7 cellular contexts compared by ENCODE assay signal in the genomic region with DNA sequence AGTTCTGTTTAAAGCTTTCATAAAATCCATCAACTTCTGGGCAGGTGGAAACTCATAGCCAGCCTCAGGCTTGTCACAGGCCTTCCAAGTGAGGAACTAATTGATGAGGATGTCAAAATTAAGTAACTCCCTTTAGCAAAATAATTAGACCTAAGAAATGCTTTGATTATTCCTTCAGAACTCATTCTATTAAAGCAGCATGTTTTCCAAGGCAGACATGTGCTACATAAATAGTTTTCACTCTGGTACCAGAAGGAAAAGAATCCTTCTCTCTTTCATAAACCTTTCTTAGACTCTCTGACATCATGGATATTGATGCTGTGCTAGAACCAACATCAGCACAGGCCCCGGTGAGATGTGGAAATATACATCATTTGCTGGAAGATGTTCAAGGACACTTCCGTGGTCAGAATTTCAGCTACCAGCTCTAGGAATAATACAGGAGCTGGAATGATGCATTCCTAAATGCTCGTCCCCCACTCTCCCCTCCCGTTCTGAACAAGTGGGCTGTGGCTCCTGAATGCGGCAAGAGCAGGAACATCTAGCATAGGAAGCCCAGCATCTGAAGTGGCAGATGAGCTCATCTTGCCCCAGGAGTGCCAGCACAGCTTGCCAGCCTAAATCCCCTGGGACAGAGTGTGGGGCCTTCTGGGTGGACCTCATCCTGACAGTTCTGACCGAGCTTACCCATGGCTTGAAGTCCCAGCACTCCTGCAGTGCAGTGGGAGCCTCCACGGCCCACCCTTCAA.
DNase-seq lines count a peak whose midpoint lies in the region; ATAC-seq and TF ChIP-seq lines count a peak whose summit lies in the region.

No MANE protein-coding gene starts in this region.

- H3K27ac Mint-ChIP-seq in type B pancreatic cell, result peak overlapping the region; percentile 75
- no peak overlapping the region for H3K27ac Mint-ChIP-seq in activated naive CD4-positive, alpha-beta T cell treated with anti-CD3 and anti-CD28 coated beads, Interleukin-2, amount 50 U/mL, for 72 hours

- H3K4me3 ChIP-seq in HUES64 (ENCODE audit: low read length) (no peak overlapping the region), astrocyte of the spinal cord (ENCODE audit: low read depth, low read length) (peak overlapping the region; percentile 7)

- peaks cover 55% of the 10 kb centered on the region for H3K4me1 Mint-ChIP-seq in type B pancreatic cell (ENCODE audit: unreplicated experiment)

- H3K9ac ChIP-seq in HUES64 (ENCODE audit: low read depth, low read length), result peak overlapping the region; percentile 37; the same call in 1 of the 2 replicates

- no peak for ATAC-seq in activated naive CD4-positive, alpha-beta T cell treated with anti-CD3 and anti-CD28 coated beads, Interleukin-2, amount 50 U/mL, for 72 hours

- peaks cover 2% of the 10 kb centered on the region; the same call in 1 of the 2 replicates for H3K27me3 ChIP-seq in HUES64 (ENCODE audit: insufficient read depth, low read length)

- 54% methylated on average over 7 of the region's 7 CpGs for WGBS in HUES64

- peaks cover 47% of the 10 kb centered on the region for H3K4me1 ChIP-seq in HUES64 (ENCODE audit: insufficient read depth, low read length)

- no peaks in the 10 kb centered on the region for H3K27me3 Mint-ChIP-seq in type B pancreatic cell

- H3K36me3 ChIP-seq in HUES64 (ENCODE audit: insufficient read depth, low read length), result peaks cover 20% of the 10 kb centered on the region

- DNase-seq in astrocyte of the spinal cord (ENCODE audit: low read depth, low spot score) (peak; percentile 94), left kidney (ENCODE audit: low read depth, low spot score) (peak; percentile 29), type B pancreatic cell (ENCODE audit: extremely low spot score, unreplicated experiment) (no peak), NCI-H2171 (lab: John Stamatoyannopoulos, UW) (no peak)
- no peak for DNase-seq in activated CD4-positive, alpha-beta T cell treated with anti-CD3 and anti-CD28 coated beads, Interleukin-2, amount 50 U/mL, for 1 hour
- no peak for DNase-seq in activated naive CD4-positive, alpha-beta T cell treated with anti-CD3 and anti-CD28 coated beads, Interleukin-2, amount 50 U/mL, for 72 hours (ENCODE audit: low spot score in 2 of 2)

- TF ChIP-seq CTCF in astrocyte of the spinal cord (IDR thresholded peaks at IDR 0.05; ENCODE audit: low read depth, low read length) (no peak), type B pancreatic cell (conservative IDR thresholded peaks at IDR 0.05) (no peak)

- peak overlapping the region; percentile 69 for H3K4me3 Mint-ChIP-seq in type B pancreatic cell

- no peaks in the 10 kb centered on the region for H3K9me3 Mint-ChIP-seq in type B pancreatic cell
- H3K9me3 Mint-ChIP-seq in activated naive CD4-positive, alpha-beta T cell treated with anti-CD3 and anti-CD28 coated beads, Interleukin-2, amount 50 U/mL, for 72 hours, result peaks cover 0 to 7% of the 10 kb centered on the region in 2 donors

- peak overlapping the region; percentile 46 for H3K27ac ChIP-seq in HUES64 (ENCODE audit: low read depth, low read length)

- H3K36me3 Mint-ChIP-seq in type B pancreatic cell, result peaks cover 15% of the 10 kb centered on the region
- peaks cover 0 to 6% of the 10 kb centered on the region in 2 donors for H3K36me3 Mint-ChIP-seq in activated naive CD4-positive, alpha-beta T cell treated with anti-CD3 and anti-CD28 coated beads, Interleukin-2, amount 50 U/mL, for 72 hours

- H3K9me3 ChIP-seq in HUES64 (ENCODE audit: insufficient read depth, low read depth, low read length), result no peaks in the 10 kb centered on the region

- in situ Hi-C loops in astrocyte of the spinal cord (cut with HindIII; ENCODE audit: low sequenced_read_pairs), result no loop called here

Comparison
In these comparisons a context has a peak if more than half of its experiments do, and no peak if none do; other contexts are left out.
1. DNase-seq: peak in astrocyte of the spinal cord (single experiment) and left kidney (single experiment); none in type B pancreatic cell (single experiment), activated CD4-positive, alpha-beta T cell treated with anti-CD3 and anti-CD28 coated beads, Interleukin-2, amount 50 U/mL, for 1 hour (single experiment), activated naive CD4-positive, alpha-beta T cell treated with anti-CD3 and anti-CD28 coated beads, Interleukin-2, amount 50 U/mL, for 72 hours (0 of 2) and NCI-H2171 (single experiment).